ENCODE assay signal across 2 cellular contexts in genomic region chr20:4045082-4045481, GRCh38.
TF ChIP-seq lines count a peak whose summit lies in the region.

No MANE protein-coding gene starts in this region.

TF ChIP-seq in IMR-90, 13 proteins besides CTCF, POLR2A, EP300 and RAD21:
- no peak for TF ChIP-seq MAFK (IDR thresholded peaks at IDR 0.05; ENCODE audit: low read depth, low read length)
- no peak for TF ChIP-seq RFX5 (IDR thresholded peaks at IDR 0.05; ENCODE audit: low read depth, low read length)
- TF ChIP-seq ELK1 (IDR thresholded peaks at IDR 0.05; ENCODE audit: borderline replicate concordance, low read depth, low read length): no peak
- no peak for TF ChIP-seq CHD1 (IDR thresholded peaks at IDR 0.05; ENCODE audit: low read depth, low read length)
- TF ChIP-seq USF2 (IDR thresholded peaks at IDR 0.05; ENCODE audit: low read depth, low read length): no peak
- no peak for TF ChIP-seq BHLHE40 (IDR thresholded peaks at IDR 0.05; ENCODE audit: low read depth, low read length)
- no peak for TF ChIP-seq SMC3 (IDR thresholded peaks at IDR 0.05; ENCODE audit: low read depth, low read length)

TF ChIP-seq in H1, 55 proteins besides CTCF, POLR2A, EP300 and RAD21:
- TF ChIP-seq MAFK (IDR thresholded peaks at IDR 0.05; ENCODE audit: low read depth, low read length) (no peak), ATF3 (IDR thresholded peaks at IDR 0.05; ENCODE audit: insufficient read depth, low read depth, low read length) (no peak), SP1 (IDR thresholded peaks at IDR 0.05; ENCODE audit: low read depth, low read length) (no peak), TAF7 (optimal IDR thresholded peaks at IDR 0.05; ENCODE audit: borderline replicate concordance, low read depth, low read length) (no peak), SP4 (IDR thresholded peaks at IDR 0.05; ENCODE audit: low read length) (no peak), JUND (IDR thresholded peaks at IDR 0.05; ENCODE audit: low read length) (no peak), RBBP5 (IDR thresholded peaks at IDR 0.05; ENCODE audit: borderline replicate concordance, low read depth, low read length) (no peak), GTF2F1 (IDR thresholded peaks at IDR 0.05; ENCODE audit: borderline replicate concordance, low read depth, low read length) (no peak), KDM4A (IDR thresholded peaks at IDR 0.05; ENCODE audit: low read depth, low read length, severe bottlenecking) (no peak), NRF1 (IDR thresholded peaks at IDR 0.05; ENCODE audit: low read depth, low read length) (no peak)
